In genomic region chr4:6747690-6748068, GRCh38 we compare ENCODE assay signal across 11 cellular contexts. TPM values are rescaled to one million over a fixed set of nuclear protein-coding genes. Genes with fewer than 3 reads are reported as not detected.
DNase-seq lines count a peak whose midpoint lies in the region; FAIRE-seq and TF ChIP-seq lines count a peak whose summit lies in the region.
"Had no signal": no experiment of that assay in that cellular context is flagged by ENCODE, and none has a peak within 500 bp of the region (broad histone marks: within the 10 kb centered on the region; RNA-seq: fewer than 3 reads in every experiment).

No MANE protein-coding gene starts in this region.

- H2BK12ac ChIP-seq in trophoblast cell (ENCODE audit: low read length), result no peak overlapping the region

- intact Hi-C loops in PC-9 (cut with micrococcal nuclease; ENCODE audit: unreplicated experiment), result loop anchor here (1.0 to 2.0 kb wide), 2 partner anchors 25 to 35 kb away; partner anchors contain the start of gene KIAA0232
- intact Hi-C loops in thyroid gland (cut with DNase I), result no loop called here

- no peaks in the 10 kb centered on the region for H3K9me2 ChIP-seq in PC-9 (ENCODE audit: insufficient read depth)
- H3K9me2 ChIP-seq: SK-N-SH had no signal

- H3K27ac ChIP-seq in PC-9 (peak overlapping the region; percentile 48; the same call in 1 of the 2 replicates), duodenal mucosa (ENCODE audit: low read depth, low read length) (peak overlapping the region; percentile 76), liver (ENCODE audit: low read depth in 1 of 2, low read length in 2 of 2) (peak overlapping the region; percentile 39 to 74), thyroid gland (peak overlapping the region; percentile 55 to 86 (median 71)), trophoblast cell (ENCODE audit: low read depth, low read length) (no peak overlapping the region)
- H3K27ac ChIP-seq: psoas muscle had no signal

- WGBS in liver, result 70% methylated on average over 8 of the region's 8 CpGs
- WGBS in thyroid gland, 2 donors, result 64 to 65% methylated on average over 8 of the region's 8 CpGs
- WGBS in trophoblast cell (ENCODE audit: extremely low coverage, insufficient coverage, insufficient read length), result no CpG with 5 or more reads among the region's 8 CpGs

- no peak overlapping the region for H3K14ac ChIP-seq in trophoblast cell (ENCODE audit: low read length)

- H2AK5ac ChIP-seq in trophoblast cell (ENCODE audit: low read length), result no peak overlapping the region

- CTCF ChIA-PET in PC-9 (lab: Charles Lee), result no interaction called here

- H3K27me3 ChIP-seq in PC-9 (ENCODE audit: insufficient read depth, low read depth), result no peaks in the 10 kb centered on the region
- H3K27me3 ChIP-seq in duodenal mucosa (ENCODE audit: control insufficient read depth in 1 of 2, insufficient read depth in 2 of 2, low read length in 2 of 2), result no peaks in the 10 kb centered on the region
- no peaks in the 10 kb centered on the region for H3K27me3 ChIP-seq in liver (ENCODE audit: control insufficient read depth in 4 of 4, insufficient read depth in 4 of 4, low read length in 3 of 4)
- no peaks in the 10 kb centered on the region for H3K27me3 ChIP-seq in thyroid gland
- H3K27me3 ChIP-seq in trophoblast cell (ENCODE audit: insufficient read depth, low read length), result no peaks in the 10 kb centered on the region

- H3K36me3 ChIP-seq in PC-9 (ENCODE audit: low read depth), result no peaks in the 10 kb centered on the region
- no peaks in the 10 kb centered on the region for H3K36me3 ChIP-seq in duodenal mucosa (ENCODE audit: control insufficient read depth in 1 of 2, insufficient read depth in 2 of 2, low read length in 2 of 2)
- no peaks in the 10 kb centered on the region for H3K36me3 ChIP-seq in liver (ENCODE audit: control insufficient read depth in 4 of 4, insufficient read depth in 3 of 4, low read depth in 1 of 4, low read length in 3 of 4)
- no peaks in the 10 kb centered on the region for H3K36me3 ChIP-seq in thyroid gland
- H3K36me3 ChIP-seq in trophoblast cell (ENCODE audit: control insufficient read depth in 1 of 2, insufficient read depth in 2 of 2, low read length in 2 of 2), result no peaks in the 10 kb centered on the region

- H2AFZ ChIP-seq in PC-9 (no peak overlapping the region), trophoblast cell (ENCODE audit: insufficient read depth, low read length, poor library complexity) (no peak overlapping the region)

- H2BK5ac ChIP-seq in trophoblast cell (ENCODE audit: low read depth, low read length, poor library complexity), result no peak overlapping the region

- H3K4me2 ChIP-seq in PC-9 (peak overlapping the region; percentile 95; the same call in 1 of the 2 replicates), trophoblast cell (ENCODE audit: low read length) (no peak overlapping the region)
- H3K4me2 ChIP-seq: SK-N-SH had no signal

- H3K4me1 ChIP-seq in PC-9 (replicated peaks; ENCODE audit: insufficient read depth) (peaks cover 61% of the 10 kb centered on the region), duodenal mucosa (ENCODE audit: control insufficient read depth in 1 of 2, insufficient read depth in 2 of 2, low read length in 2 of 2) (peaks cover 54 to 60% of the 10 kb centered on the region in 2 donors), liver (ENCODE audit: control insufficient read depth in 4 of 4, insufficient read depth in 4 of 4, low read length in 3 of 4) (peaks cover 32 to 62% (median 56%) of the 10 kb centered on the region in 4 donors), thyroid gland (peaks cover 34 to 51% of the 10 kb centered on the region in 2 donors), trophoblast cell (ENCODE audit: control insufficient read depth in 1 of 2, insufficient read depth in 2 of 2, low read length in 2 of 2) (peaks cover 0 to 15% of the 10 kb centered on the region in 2 experiments)

- no peaks in the 10 kb centered on the region for H4K20me1 ChIP-seq in PC-9 (ENCODE audit: insufficient read depth)

- no peak overlapping the region for H4K12ac ChIP-seq in trophoblast cell (ENCODE audit: low read depth, low read length)

- no peak overlapping the region for H3K18ac ChIP-seq in trophoblast cell (ENCODE audit: low read length)

- H3K79me1 ChIP-seq in trophoblast cell (ENCODE audit: low read length), result peaks cover 2% of the 10 kb centered on the region

- POLR2A ChIA-PET in PC-9 (lab: Charles Lee; ENCODE audit: unreplicated experiment), result interaction anchor here (1.0 kb wide), 1 partner anchor 24 kb away, joined by 4 read pairs; no protein-coding TSS in a partner anchor

- TF ChIP-seq RAD21 in liver (IDR thresholded peaks at IDR 0.05), result no peak

- H3K9me3 ChIP-seq in PC-9 (ENCODE audit: insufficient read depth, low read depth) (no peaks in the 10 kb centered on the region), duodenal mucosa (ENCODE audit: control insufficient read depth in 1 of 2, low read length in 2 of 2) (no peaks in the 10 kb centered on the region), liver (ENCODE audit: control insufficient read depth in 4 of 4, low read length in 3 of 4) (no peaks in the 10 kb centered on the region), thyroid gland (no peaks in the 10 kb centered on the region), trophoblast cell (ENCODE audit: insufficient read depth, low read depth, low read length) (no peaks in the 10 kb centered on the region)
- H3K9me3 ChIP-seq: psoas muscle, SK-N-SH had no signal

- no peaks in the 10 kb centered on the region for H3K79me2 ChIP-seq in PC-9 (ENCODE audit: low read depth)
- H3K79me2 ChIP-seq in trophoblast cell (ENCODE audit: control insufficient read depth, insufficient read depth, low read length, poor library complexity), result no peaks in the 10 kb centered on the region

- H3K23ac ChIP-seq in trophoblast cell (ENCODE audit: low read length), result no peak overlapping the region

- no peak overlapping the region for H2BK120ac ChIP-seq in trophoblast cell (ENCODE audit: insufficient read depth, low read length, poor library complexity)

- DNase-seq in PC-9 (peak; percentile 44 to 81), thyroid gland (peak; percentile 34 to 48), trophoblast cell (no peak), RCC 7860 (ENCODE audit: low spot score) (no peak), NCI-H345 treated with DMSO at 0.1 percent for 48 hours (lab: John Stamatoyannopoulos, UW; ENCODE audit: unreplicated experiment) (no peak)
- DNase-seq: activated CD4-positive, alpha-beta T cell treated with anti-CD3 and anti-CD28 coated beads, Interleukin-2, amount 50 U/mL, for 4 hours; CD4-positive, alpha-beta memory T cell; psoas muscle; SK-N-SH had no signal

- H3K4ac ChIP-seq in trophoblast cell (ENCODE audit: low read depth, low read length), result no peak overlapping the region

- no peak for TF ChIP-seq POLR2A in thyroid gland (IDR thresholded peaks at IDR 0.05)

- H3K4me3 ChIP-seq in PC-9 (no peak overlapping the region), duodenal mucosa (ENCODE audit: low read depth in 1 of 2, low read length in 2 of 2) (peak overlapping the region in 1 of 2 donors; percentile 20), liver (ENCODE audit: low read depth in 1 of 3, low read length in 3 of 3) (no peak overlapping the region), thyroid gland (replicated peaks in 1 of 3) (no peak overlapping the region), trophoblast cell (ENCODE audit: low read depth, low read length) (no peak overlapping the region)
- H3K4me3 ChIP-seq: psoas muscle had no signal

- no peak overlapping the region for H4K8ac ChIP-seq in trophoblast cell (ENCODE audit: low read depth, low read length)

- H3F3A ChIP-seq in PC-9 (ENCODE audit: insufficient read depth, low read depth), result peaks cover 27% of the 10 kb centered on the region

- H4K91ac ChIP-seq in trophoblast cell (ENCODE audit: low read depth, low read length), result no peak overlapping the region

- TSS peak; percentile 56 for BruUV-seq in PC-9 (replicated peaks; lab: Mats Ljungman, UMichigan)

- FAIRE-seq in RCC 7860 (lab: Jason Lieb, UNC), result no peak

- H3K9ac ChIP-seq in duodenal mucosa (ENCODE audit: low read depth in 1 of 2, low read length in 2 of 2) (peak overlapping the region; percentile 48 to 57), liver (ENCODE audit: low read depth in 1 of 2, low read length in 2 of 2) (no peak overlapping the region), trophoblast cell (ENCODE audit: low read length) (no peak overlapping the region)
- H3K9ac ChIP-seq: SK-N-SH had no signal

- no peak for TF ChIP-seq CTCF in PC-9 (conservative IDR thresholded peaks at IDR 0.05)
- no peak for TF ChIP-seq CTCF in liver (IDR thresholded peaks at IDR 0.05; ENCODE audit: low read depth, low read length, missing input control)
- no peak for TF ChIP-seq CTCF in thyroid gland (IDR thresholded peaks at IDR 0.05)

TF ChIP-seq in liver, 16 proteins besides CTCF, POLR2A, EP300 and RAD21 (continues in another document):
- TF ChIP-seq EGR1 (IDR thresholded peaks at IDR 0.05; ENCODE audit: low read depth in 2 of 2) (no peak), JUND (IDR thresholded peaks at IDR 0.05) (no peak), FOXA2 (IDR thresholded peaks at IDR 0.05) (no peak), YY1 (IDR thresholded peaks at IDR 0.05) (no peak), FOXA1 (IDR thresholded peaks at IDR 0.05) (no peak)
- TF ChIP-seq, protein P1, sequence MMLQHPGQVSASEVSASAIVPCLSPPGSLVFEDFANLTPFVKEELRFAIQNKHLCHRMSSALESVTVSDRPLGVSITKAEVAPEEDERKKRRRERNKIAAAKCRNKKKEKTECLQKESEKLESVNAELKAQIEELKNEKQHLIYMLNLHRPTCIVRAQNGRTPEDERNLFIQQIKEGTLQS (IDR thresholded peaks at IDR 0.05), result no peak
- TF ChIP-seq, protein P2, sequence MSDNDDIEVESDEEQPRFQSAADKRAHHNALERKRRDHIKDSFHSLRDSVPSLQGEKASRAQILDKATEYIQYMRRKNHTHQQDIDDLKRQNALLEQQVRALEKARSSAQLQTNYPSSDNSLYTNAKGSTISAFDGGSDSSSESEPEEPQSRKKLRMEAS (IDR thresholded peaks at IDR 0.05), result no peak

RNA-seq across cellular contexts. Expression of gene BLOC1S4, which starts 31.7 kb away (rescaled TPM):
- 11.7 and 13.9 TPM in 2 replicates for total RNA-seq in PC-9 (2021)
- 1 to 10 TPM; 4.9 to 7.7 TPM for total RNA-seq in liver
- polyA plus RNA-seq in liver, result 1 to 10 TPM; 5.0 to 5.8 TPM
- total RNA-seq in thyroid gland, result 10 to 100 TPM; 11.7 to 31.3 (median 22.1) TPM
- 16.8 TPM in 2 replicates for polyA plus RNA-seq in trophoblast cell (2013)

RNA-seq across cellular contexts. Expression of gene KIAA0232, which starts 34.8 kb away (rescaled TPM):
- 21.5 and 24.7 TPM in 2 replicates for total RNA-seq in PC-9 (2021)
- total RNA-seq in liver, result 10 to 100 TPM; 25.5 to 34.4 TPM
- 10 to 100 TPM in 1 of 2 donors, 1 to 10 TPM in 1; 8.9 to 11.4 TPM for polyA plus RNA-seq in liver
- total RNA-seq in thyroid gland, result 10 to 100 TPM; 37.1 to 73.2 (median 50.6) TPM
- 12.6 and 12.8 TPM in 2 replicates for polyA plus RNA-seq in trophoblast cell (2013)

RNA-seq across cellular contexts. Expression of gene MRFAP1L1, which starts 38.0 kb away (rescaled TPM):
- total RNA-seq in PC-9 (2021) (51.4 and 52.1 TPM in 2 replicates), liver (10 to 100 TPM; 30.2 to 41.8 TPM), thyroid gland (10 to 100 TPM; 70.5 to 93.9 (median 76.2) TPM)
- 10 to 100 TPM; 29.8 to 31.2 TPM for polyA plus RNA-seq in liver
- 41.1 and 42.0 TPM in 2 replicates for polyA plus RNA-seq in trophoblast cell (2013)

RNA-seq across cellular contexts. Expression of gene S100P, which starts 54.0 kb away (rescaled TPM):
- total RNA-seq in PC-9 (2021) (480 and 837 TPM in 2 replicates), liver (1 to 10 TPM in 1 of 2 donors, under 1 TPM in 1; 0.42 to 3.1 TPM), thyroid gland (under 1 TPM in 1 of 4 donors, not detected in 3; 0.56 TPM)
- 1 to 10 TPM; 1.7 to 2.9 TPM for polyA plus RNA-seq in liver
- polyA plus RNA-seq in trophoblast cell (2013), result 761 and 882 TPM in 2 replicates
- polyA plus RNA-seq: SK-N-SH had no signal

Comparison
In these comparisons a context has a peak if more than half of its experiments do, and no peak if none do; other contexts are left out.
1. DNase-seq: peak in PC-9 (2 of 2) and thyroid gland (2 of 2); none in trophoblast cell (0 of 2), RCC 7860 (single experiment) and NCI-H345 treated with DMSO at 0.1 percent for 48 hours (single experiment).
2. H3K9ac ChIP-seq: peak in duodenal mucosa (2 of 2); none in liver (0 of 2) and trophoblast cell (single experiment).